In the genomic region with DNA sequence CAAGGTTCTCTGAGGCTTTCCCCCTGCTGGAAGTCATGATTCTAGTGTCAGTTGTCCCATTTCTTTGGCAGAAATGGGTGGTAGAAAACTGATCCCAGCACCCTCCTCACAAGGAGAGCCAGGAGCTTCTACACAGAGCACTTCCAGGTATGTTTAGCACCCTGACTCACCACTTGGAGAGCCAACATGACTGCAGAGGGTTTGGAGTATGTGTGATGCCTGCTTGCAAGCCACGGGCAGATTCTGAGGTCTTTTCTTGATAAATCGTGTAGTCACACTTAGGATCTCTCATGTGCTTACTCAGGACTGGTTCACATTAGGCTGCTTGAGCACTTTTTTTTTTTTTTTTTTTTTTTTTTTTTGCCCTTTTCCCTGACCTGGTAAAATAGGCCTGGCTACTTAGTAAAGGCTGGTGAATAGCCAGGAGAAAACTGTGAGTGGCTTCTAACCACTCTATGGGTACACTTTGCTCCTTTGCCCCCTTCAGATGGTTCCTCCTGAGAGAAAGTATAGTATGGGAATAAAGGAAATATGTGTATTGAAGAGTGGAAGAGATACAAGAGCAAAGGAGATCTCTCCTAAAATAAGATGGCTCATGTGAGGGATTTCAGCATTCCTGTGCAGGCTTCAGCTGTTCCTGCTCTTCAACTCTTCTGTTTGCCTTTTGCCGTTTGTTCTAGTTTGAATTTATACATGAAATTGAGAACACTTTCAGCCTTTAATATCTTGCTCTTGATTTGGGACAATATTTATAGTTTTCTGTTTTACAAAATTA, we compare ENCODE assay signal across 34 cellular contexts.
DNase-seq lines count a peak whose midpoint lies in the region; ATAC-seq, FAIRE-seq and TF ChIP-seq lines count a peak whose summit lies in the region.
"Had no signal": no experiment of that assay in that cellular context is flagged by ENCODE, and none has a peak within 500 bp of the region (broad histone marks: within the 10 kb centered on the region; RNA-seq: fewer than 3 reads in every experiment).

No MANE protein-coding gene starts in this region.

- no peak overlapping the region for H3K4me2 ChIP-seq in Loucy (ENCODE audit: low read depth, low read length, poor library complexity, severe bottlenecking)
- no peak overlapping the region for H3K4me2 ChIP-seq in astrocyte (ENCODE audit: low read length)
- H3K4me2 ChIP-seq: BLaER1 had no signal

- H3K9me3 ChIP-seq in Loucy (ENCODE audit: insufficient read depth, low read depth, low read length) (no peaks in the 10 kb centered on the region), astrocyte (ENCODE audit: insufficient read depth, low read depth, low read length) (no peaks in the 10 kb centered on the region)
- no peaks in the 10 kb centered on the region for H3K9me3 ChIP-seq in effector memory CD4-positive, alpha-beta T cell (ENCODE audit: control insufficient read depth, low read length)
- H3K9me3 ChIP-seq: BLaER1, Caco-2, colonic mucosa, esophagus muscularis mucosa, pancreas, Peyer's patch, SJSA1, testis, vagina had no signal

- H3K9ac ChIP-seq in Loucy (ENCODE audit: low read depth, low read length, poor library complexity, severe bottlenecking) (no peak overlapping the region), astrocyte (ENCODE audit: low read length) (no peak overlapping the region)
- H3K9ac ChIP-seq: BLaER1 had no signal

- H2AFZ ChIP-seq in Loucy (ENCODE audit: low read length), result 0 out of 2 replicates have a peak overlapping the region, but pooled peaks have one; percentile 50
- no peak overlapping the region for H2AFZ ChIP-seq in astrocyte (ENCODE audit: low read depth, low read length)

- H3K4me1 ChIP-seq in Loucy (ENCODE audit: insufficient read depth, low read length, poor library complexity, severe bottlenecking) (no peaks in the 10 kb centered on the region), astrocyte (ENCODE audit: insufficient read depth, low read length) (no peaks in the 10 kb centered on the region)
- H3K4me1 ChIP-seq in effector memory CD4-positive, alpha-beta T cell (ENCODE audit: control insufficient read depth, insufficient read depth, low read length, poor library complexity, severe bottlenecking), result no peaks in the 10 kb centered on the region
- H3K4me1 ChIP-seq: BLaER1, Caco-2, colonic mucosa, esophagus muscularis mucosa, pancreas, Peyer's patch, SJSA1, testis, vagina had no signal

- peak; percentile 64 for FAIRE-seq in astrocyte (lab: Jason Lieb, UNC)
- FAIRE-seq: GM12891, keratinocyte, pancreas had no signal

- H3K36me3 ChIP-seq in Loucy (ENCODE audit: insufficient read depth, low read length) (no peaks in the 10 kb centered on the region), astrocyte (ENCODE audit: insufficient read depth, low read length) (no peaks in the 10 kb centered on the region)
- no peaks in the 10 kb centered on the region for H3K36me3 ChIP-seq in effector memory CD4-positive, alpha-beta T cell (ENCODE audit: control insufficient read depth, insufficient read depth, low read length)
- H3K36me3 ChIP-seq: adrenal gland, BLaER1, colonic mucosa, pancreas, Peyer's patch, SJSA1, vagina had no signal

- H3K4me3 Mint-ChIP-seq in astrocyte (ENCODE audit: unreplicated experiment), result no peak overlapping the region
- H3K4me3 Mint-ChIP-seq: activated CD4-positive, alpha-beta T cell treated with anti-CD3 and anti-CD28 coated beads, Interleukin-2, amount 10 ng/mL, durations not matched to agents 24 days and 14 days; activated T-cell treated with anti-CD3 and anti-CD28 coated beads, Interleukin-2, amount 50 U/mL, for 4 hours; effector memory CD8-positive, alpha-beta T cell; IgD-negative memory B cell; naive B cell had no signal

- H3K4me1 Mint-ChIP-seq in astrocyte (ENCODE audit: low read depth, unreplicated experiment), result peaks cover 8% of the 10 kb centered on the region
- H3K4me1 Mint-ChIP-seq: activated CD4-positive, alpha-beta T cell treated with anti-CD3 and anti-CD28 coated beads, Interleukin-2, amount 10 ng/mL, durations not matched to agents 24 days and 14 days; IgD-negative memory B cell; naive B cell had no signal

- DNase-seq in AG10803 (ENCODE audit: low read depth) (peak; percentile 17), astrocyte (ENCODE audit: low read depth) (peak; percentile 24), myocyte (ENCODE audit: low read depth) (peak; percentile 84), GM20000 (ENCODE audit: low spot score) (no peak), nucleus accumbens (lab: John Stamatoyannopoulos, UW) (no peak)
- no peak for DNase-seq in effector memory CD4-positive, alpha-beta T cell
- DNase-seq: activated CD4-positive, alpha-beta T cell treated with anti-CD3 and anti-CD28 coated beads, Interleukin-2, amount 10 ng/mL, durations not matched to agents 24 days and 14 days; activated naive CD4-positive, alpha-beta T cell; activated T-cell treated with anti-CD3 and anti-CD28 coated beads, Interleukin-2, amount 50 U/mL, for 4 hours; adrenal gland; Caco-2; colonic mucosa; DND-41; effector memory CD8-positive, alpha-beta T cell; HCEC 1CT; mammary epithelial cell; naive B cell; NCI-H146; NCI-H510A treated with DMSO at 0.1 percent for 48 hours; pancreas; Peyer's patch; right cardiac atrium; stimulated activated naive CD4-positive, alpha-beta T cell treated with Interleukin-2 at 50 U/mL for 16 hours; T-helper 2 cell; testis had no signal

- no peaks in the 10 kb centered on the region for H3K9me2 ChIP-seq in Loucy (replicated peaks; ENCODE audit: low read depth, low read length)

- no peak for ATAC-seq in HG02763 (IDR thresholded peaks at IDR 0.05; ENCODE audit: unreplicated experiment)
- ATAC-seq: activated T-cell treated with anti-CD3 and anti-CD28 coated beads, Interleukin-2, amount 50 U/mL, for 4 hours; effector memory CD8-positive, alpha-beta T cell; pancreas; right cardiac atrium had no signal

- H3F3A ChIP-seq in Loucy (ENCODE audit: low read depth), result no peaks in the 10 kb centered on the region

- H3K79me2 ChIP-seq in Loucy (ENCODE audit: insufficient read depth, low read length) (no peaks in the 10 kb centered on the region), astrocyte (ENCODE audit: insufficient read depth, low read length) (no peaks in the 10 kb centered on the region)

- no peaks in the 10 kb centered on the region for H3K9me3 Mint-ChIP-seq in astrocyte (ENCODE audit: unreplicated experiment)
- H3K9me3 Mint-ChIP-seq: activated CD4-positive, alpha-beta T cell treated with anti-CD3 and anti-CD28 coated beads, Interleukin-2, amount 10 ng/mL, durations not matched to agents 24 days and 14 days; activated T-cell treated with anti-CD3 and anti-CD28 coated beads, Interleukin-2, amount 50 U/mL, for 4 hours; effector memory CD8-positive, alpha-beta T cell; IgD-negative memory B cell; naive B cell had no signal

- no peaks in the 10 kb centered on the region for H3K36me3 Mint-ChIP-seq in astrocyte (ENCODE audit: low read depth, unreplicated experiment)
- H3K36me3 Mint-ChIP-seq: IgD-negative memory B cell, naive B cell had no signal

- H3K27me3 ChIP-seq in Loucy (ENCODE audit: insufficient read depth, low read length, poor library complexity, severe bottlenecking), result no peaks in the 10 kb centered on the region
- no peaks in the 10 kb centered on the region for H3K27me3 ChIP-seq in astrocyte (ENCODE audit: insufficient read depth, low read length)
- peaks cover 3% of the 10 kb centered on the region for H3K27me3 ChIP-seq in effector memory CD4-positive, alpha-beta T cell (replicated peaks; ENCODE audit: control insufficient read depth, insufficient read depth, low read length, poor library complexity, severe bottlenecking)
- H3K27me3 ChIP-seq: adrenal gland, BLaER1, colonic mucosa, esophagus muscularis mucosa, pancreas, Peyer's patch, SJSA1, testis, vagina had no signal

- no peak overlapping the region for H3K27ac ChIP-seq in astrocyte (ENCODE audit: low read depth, low read length)
- no peak overlapping the region for H3K27ac ChIP-seq in effector memory CD4-positive, alpha-beta T cell (ENCODE audit: insufficient read depth, low read length, poor library complexity, severe bottlenecking)
- H3K27ac ChIP-seq: adrenal gland, BLaER1, colonic mucosa, esophagus muscularis mucosa, pancreas, Peyer's patch, SJSA1, testis, vagina had no signal

- H4K20me1 ChIP-seq in Loucy (ENCODE audit: insufficient read depth, low read length, poor library complexity, severe bottlenecking), result no peaks in the 10 kb centered on the region
- no peaks in the 10 kb centered on the region for H4K20me1 ChIP-seq in astrocyte (ENCODE audit: insufficient read depth, low read length)
- H4K20me1 ChIP-seq: BLaER1 had no signal

- no peak overlapping the region for H3K27ac Mint-ChIP-seq in astrocyte (ENCODE audit: unreplicated experiment)
- H3K27ac Mint-ChIP-seq: activated CD4-positive, alpha-beta T cell treated with anti-CD3 and anti-CD28 coated beads, Interleukin-2, amount 10 ng/mL, durations not matched to agents 24 days and 14 days; effector memory CD8-positive, alpha-beta T cell; IgD-negative memory B cell; naive B cell had no signal

- no peaks in the 10 kb centered on the region for H3K27me3 Mint-ChIP-seq in astrocyte (ENCODE audit: low read depth, unreplicated experiment)
- H3K27me3 Mint-ChIP-seq: activated CD4-positive, alpha-beta T cell treated with anti-CD3 and anti-CD28 coated beads, Interleukin-2, amount 10 ng/mL, durations not matched to agents 24 days and 14 days; naive B cell had no signal

- no peak for TF ChIP-seq CTCF in AG10803 (conservative IDR thresholded peaks at IDR 0.05; ENCODE audit: low read length)
- no peak for TF ChIP-seq CTCF in Loucy (conservative IDR thresholded peaks at IDR 0.05; ENCODE audit: low read length)
- TF ChIP-seq CTCF in astrocyte (IDR thresholded peaks at IDR 0.05; ENCODE audit: insufficient read depth, low read depth, low read length), result no peak
- no peak for TF ChIP-seq CTCF in GM20000 (IDR thresholded peaks at IDR 0.05; ENCODE audit: extremely low read depth, missing control alignments)

- H3K4me3 ChIP-seq in AG10803 (ENCODE audit: low read length) (no peak overlapping the region), Loucy (ENCODE audit: low read length, poor library complexity, severe bottlenecking) (no peak overlapping the region), astrocyte (ENCODE audit: insufficient read depth, low read depth, low read length) (no peak overlapping the region)
- H3K4me3 ChIP-seq in effector memory CD4-positive, alpha-beta T cell (ENCODE audit: insufficient read depth, low read depth, low read length, poor library complexity, severe bottlenecking), result no peak overlapping the region
- H3K4me3 ChIP-seq: adrenal gland, BLaER1, colonic mucosa, esophagus muscularis mucosa, pancreas, Peyer's patch, SJSA1, testis, vagina had no signal

Comparison
In these comparisons a context has a peak if more than half of its experiments do, and no peak if none do; other contexts are left out.
1. DNase-seq: peak in AG10803 (single experiment), astrocyte (single experiment) and myocyte (single experiment); none in GM20000 (single experiment), effector memory CD4-positive, alpha-beta T cell (0 of 3) and nucleus accumbens (0 of 56).